In the genomic region with DNA sequence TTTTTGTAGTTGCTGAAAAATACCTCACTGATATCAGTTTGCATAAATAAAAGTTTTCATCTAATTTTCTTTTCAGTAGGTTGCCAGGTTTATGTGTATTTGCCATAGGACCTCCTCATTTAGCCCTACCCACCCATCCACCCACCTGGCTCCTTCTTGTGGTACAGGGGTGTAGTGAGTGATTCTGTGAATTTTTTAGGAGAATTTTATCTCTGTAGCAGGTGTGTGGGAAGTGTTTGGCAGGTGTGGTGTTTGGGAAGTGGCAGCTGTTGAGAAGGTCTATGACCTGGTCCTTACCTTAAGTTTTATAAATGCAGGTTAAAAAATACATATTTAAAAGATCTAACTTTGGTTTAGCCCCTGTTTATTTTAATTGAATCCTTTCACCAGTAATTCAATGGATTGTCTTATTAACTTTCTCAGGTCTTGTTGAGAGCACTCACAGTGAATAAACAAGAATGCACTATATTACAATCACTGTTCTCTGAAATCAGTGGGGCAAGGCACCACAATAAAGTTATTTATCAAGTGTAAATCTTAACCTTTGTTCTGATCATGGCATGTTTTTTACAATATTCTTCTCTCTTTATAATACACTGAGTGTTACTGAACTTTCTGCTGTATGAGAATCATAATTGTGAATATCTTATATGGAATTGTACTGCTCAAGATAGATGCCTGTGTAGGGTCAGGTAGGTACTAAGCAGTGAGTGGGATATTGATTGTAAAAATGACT, we compare ENCODE assay signal across 24 cellular contexts.
"Had no signal": no experiment of that assay in that cellular context is flagged by ENCODE, and none has a peak within 500 bp of the region (broad histone marks: within the 10 kb centered on the region; RNA-seq: fewer than 3 reads in every experiment).

No MANE protein-coding gene starts in this region.

- H3K4me3 ChIP-seq: adrenal gland, MG63, PC-9 had no signal

- DNase-seq: activated CD4-positive, alpha-beta T cell treated with anti-CD3 and anti-CD28 coated beads for 48 hours; activated CD4-positive, alpha-beta T cell treated with anti-CD3 and anti-CD28 coated beads, Interleukin-2, amount 50 U/mL, for 4 hours; activated CD4-positive, CD25-positive, alpha-beta regulatory T cell treated with anti-CD3 and anti-CD28 coated beads, Interleukin-2, amount 50 U/mL, for 72 hours; activated CD8-positive, alpha-beta memory T cell treated with anti-CD3 and anti-CD28 coated beads, Interleukin-2, amount 50 U/mL, for 48 hours; activated CD8-positive, alpha-beta T cell treated with anti-CD3 and anti-CD28 coated beads, Interleukin-2, amount 10 ng/mL, durations not matched to agents 7 days and 5 days; activated naive CD4-positive, alpha-beta T cell treated with anti-CD3 and anti-CD28 coated beads, Interleukin-2, amount 50 U/mL, for 16 hours; activated naive CD8-positive, alpha-beta T cell treated with anti-CD3 and anti-CD28 coated beads, Interleukin-2, amount 10 ng/mL, durations not matched to agents 7 days and 5 days; activated T-cell treated with anti-CD3 and anti-CD28 coated beads, Interleukin-2, amount 50 U/mL, for 1 hour; adrenal gland; anterior cingulate cortex; cerebellar nuclear complex; MG63; NCI-H1092 treated with DMSO at 0.1 percent for 48 hours; NCI-H1436 treated with DMSO at 0.1 percent for 48 hours; NCI-H187; NCI-H2081; NCI-H510A treated with DMSO at 0.1 percent for 48 hours; NCI-H69; PC-9; SIG-M5; T-helper 17 cell; T-helper 9 cell had no signal

- H3K27ac ChIP-seq: adrenal gland, KMS-11, PC-9 had no signal

- H3K27me3 ChIP-seq: adrenal gland, MG63 had no signal

- H3K9me3 ChIP-seq: adrenal gland, MG63 had no signal

- H3K36me3 ChIP-seq: adrenal gland, MG63 had no signal

- ATAC-seq: activated CD8-positive, alpha-beta T cell treated with anti-CD3 and anti-CD28 coated beads, Interleukin-2, amount 10 ng/mL, durations not matched to agents 7 days and 5 days; T-helper 17 cell; WTC11 had no signal
